Comparison of ENCODE assay signal across 24 cellular contexts in genomic region chr3:17941766-17942165, GRCh38.
DNase-seq lines count a peak whose midpoint lies in the region; TF ChIP-seq lines count a peak whose summit lies in the region.
"Had no signal": no experiment of that assay in that cellular context is flagged by ENCODE, and none has a peak within 500 bp of the region (broad histone marks: within the 10 kb centered on the region; RNA-seq: fewer than 3 reads in every experiment).

No MANE protein-coding gene starts in this region.

- DNase-seq in AG10803 (ENCODE audit: low read depth) (peak; percentile 12), GM04503 (ENCODE audit: low read depth) (peak; percentile 4), M059J (ENCODE audit: low read depth) (peak; percentile 58), fibroblast of villous mesenchyme (ENCODE audit: low read depth) (peak; percentile 4), HuH-7.5 (ENCODE audit: low spot score) (no peak), osteoblast (ENCODE audit: insufficient read length, low spot score, missing footprints) (no peak), DMS79 (lab: John Stamatoyannopoulos, UW) (no peak), HuH-7 (ENCODE audit: low spot score) (no peak)
- DNase-seq: 8988T; ACHN; CD4-positive, alpha-beta T cell; GF-D8; NCI-H1105 treated with DMSO at 0.1 percent for 48 hours; NCI-H146; NCI-H1930; NCI-H446 treated with DMSO at 0.1 percent for 48 hours; NCI-H526; NCI-H82; NK-92 treated with Interleukin-12 subunit alpha and Interleukin-12 subunit beta, amount 100 ng/mL, for 24 hours; RPMI8226; SHP77; T-helper 1 cell had no signal

- H3K27me3 ChIP-seq in osteoblast (ENCODE audit: insufficient read depth, low read length): no peaks in the 10 kb centered on the region
- H3K27me3 ChIP-seq: BLaER1 treated with 17β-estradiol and CSF1 and Interleukin-3, amounts not matched to agents 10 nM and 100 nM had no signal

- H3K4me1 ChIP-seq in osteoblast (ENCODE audit: insufficient read depth, low read length): no peaks in the 10 kb centered on the region

- H2AFZ ChIP-seq in osteoblast (ENCODE audit: low read length): no peak overlapping the region

- H3K4me3 ChIP-seq in AG10803 (ENCODE audit: low read length): no peak overlapping the region
- H3K4me3 ChIP-seq in fibroblast of villous mesenchyme (ENCODE audit: low read depth, low read length): no peak overlapping the region
- H3K4me3 ChIP-seq in osteoblast (ENCODE audit: insufficient read depth, low read length): no peak overlapping the region
- H3K4me3 ChIP-seq: BLaER1 treated with 17β-estradiol and CSF1 and Interleukin-3, amounts not matched to agents 10 nM and 100 nM; HAP-1 had no signal

- H3K27ac ChIP-seq in osteoblast (ENCODE audit: low read depth, low read length): no peak overlapping the region
- H3K27ac ChIP-seq: BLaER1 treated with 17β-estradiol and CSF1 and Interleukin-3, amounts not matched to agents 10 nM and 100 nM had no signal

- no peaks in the 10 kb centered on the region for H3K79me2 ChIP-seq in osteoblast (ENCODE audit: insufficient read depth, low read length)

- no peak overlapping the region for H3K4me2 ChIP-seq in osteoblast (ENCODE audit: insufficient read depth, low read length)
- H3K4me2 ChIP-seq: BLaER1 treated with 17β-estradiol and CSF1 and Interleukin-3, amounts not matched to agents 10 nM and 100 nM had no signal

- H3K9me3 ChIP-seq in osteoblast (ENCODE audit: low read depth, low read length): no peaks in the 10 kb centered on the region
- H3K9me3 ChIP-seq: HAP-1 had no signal

- TF ChIP-seq CTCF in AG10803 (conservative IDR thresholded peaks at IDR 0.05; ENCODE audit: low read length) (no peak), fibroblast of villous mesenchyme (IDR thresholded peaks at IDR 0.05; ENCODE audit: insufficient read depth, low read depth, low read length) (no peak), osteoblast (IDR thresholded peaks at IDR 0.05; ENCODE audit: extremely low read depth, low read depth, low read length) (no peak)

- H4K20me1 ChIP-seq in osteoblast (ENCODE audit: insufficient read depth, low read length): no peaks in the 10 kb centered on the region
- H4K20me1 ChIP-seq: BLaER1 treated with 17β-estradiol and CSF1 and Interleukin-3, amounts not matched to agents 10 nM and 100 nM had no signal

- H3K36me3 ChIP-seq in osteoblast (ENCODE audit: insufficient read depth, low read length): no peaks in the 10 kb centered on the region
- H3K36me3 ChIP-seq: BLaER1 treated with 17β-estradiol and CSF1 and Interleukin-3, amounts not matched to agents 10 nM and 100 nM; HAP-1 had no signal

Comparison
In these comparisons a context has a peak if more than half of its experiments do, and no peak if none do; other contexts are left out.
1. DNase-seq: peak in AG10803 (single experiment), GM04503 (single experiment), M059J (single experiment) and fibroblast of villous mesenchyme (single experiment); none in HuH-7.5 (single experiment), osteoblast (single experiment), DMS79 (single experiment) and HuH-7 (single experiment).